ENCODE assay signal across 8 cellular contexts in genomic region chr20:9392892-9393857, GRCh38.
DNase-seq lines count a peak whose midpoint lies in the region; TF ChIP-seq lines count a peak whose summit lies in the region.

No MANE protein-coding gene starts in this region.

- peak; percentile 79 for TF ChIP-seq CTCF in HFFc6 (IDR thresholded peaks at IDR 0.05)
- peak; percentile 94 for TF ChIP-seq CTCF in astrocyte of the cerebellum (IDR thresholded peaks at IDR 0.05; ENCODE audit: low read depth, low read length, missing control alignments)

- peaks cover 1% of the 10 kb centered on the region; the same call in 1 of the 2 replicates for H3K27me3 Mint-ChIP-seq in HFFc6 (ENCODE audit: insufficient read depth)

- H3K36me3 Mint-ChIP-seq in HFFc6 (ENCODE audit: low read depth), result peaks cover 30% of the 10 kb centered on the region

- DNase-seq in ELF-1 (ENCODE audit: low read depth, low spot score), result peak; percentile 89
- peak; percentile 60 for DNase-seq in HFFc6
- peak; percentile 60 for DNase-seq in NCI-H345 (lab: John Stamatoyannopoulos, UW)
- peak; percentile 55 for DNase-seq in astrocyte of the cerebellum (ENCODE audit: low read depth)
- DNase-seq in hypothalamus (lab: John Stamatoyannopoulos, UW), result peak in 33 of 51 donors; percentile 2 to 69 (median 30)
- peak; percentile 37 for DNase-seq in smooth muscle cell of the brain vasculature (ENCODE audit: low read depth, low spot score)
- DNase-seq in GDM1 (lab: John Stamatoyannopoulos, UW), result no peak
- DNase-seq in activated T-cell treated with anti-CD3 and anti-CD28 coated beads, Interleukin-2, amount 50 U/mL, for 1 hour, result no peak

- H3K4me3 Mint-ChIP-seq in HFFc6, result no peak overlapping the region

- peak overlapping the region; percentile 19; the same call in 1 of the 2 replicates for H3K27ac Mint-ChIP-seq in HFFc6

- H3K9me3 Mint-ChIP-seq in HFFc6, result no peaks in the 10 kb centered on the region

- in situ Hi-C loops in astrocyte of the cerebellum (cut with HindIII; ENCODE audit: low sequenced_read_pairs), result no loop called here

- H3K4me3 ChIP-seq in astrocyte of the cerebellum (ENCODE audit: low read depth, low read length), result no peak overlapping the region

- H3K4me1 Mint-ChIP-seq in HFFc6 (ENCODE audit: low read depth), result peaks cover 47% of the 10 kb centered on the region

Comparison
In these comparisons a context has a peak if more than half of its experiments do, and no peak if none do; other contexts are left out.
1. DNase-seq: peak in ELF-1 (single experiment), HFFc6 (single experiment), NCI-H345 (single experiment), astrocyte of the cerebellum (single experiment), hypothalamus (33 of 51) and smooth muscle cell of the brain vasculature (single experiment); none in GDM1 (single experiment) and activated T-cell treated with anti-CD3 and anti-CD28 coated beads, Interleukin-2, amount 50 U/mL, for 1 hour (single experiment).